Comparison of ENCODE assay signal across 15 cellular contexts in the genomic region with DNA sequence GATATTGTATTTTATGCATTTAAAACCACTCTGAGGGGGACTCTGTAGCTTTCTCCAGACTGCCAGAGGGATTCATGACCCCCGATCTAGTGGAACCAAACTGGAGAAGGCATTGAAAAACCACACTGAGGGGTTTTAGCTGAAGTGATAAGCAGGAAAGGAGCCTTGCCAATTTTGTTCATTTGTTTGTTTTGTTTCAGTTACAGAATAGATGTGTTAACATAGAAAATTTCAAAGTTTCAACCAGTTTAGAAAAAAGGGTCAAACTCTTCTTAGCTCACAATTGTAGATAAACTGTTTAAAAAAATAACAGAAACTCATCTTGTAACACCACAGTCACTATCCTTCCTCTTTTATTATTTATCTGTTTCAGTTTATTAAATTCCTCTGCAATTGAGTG. TPM values are rescaled to one million over a fixed set of nuclear protein-coding genes. Genes with fewer than 3 reads are reported as not detected.
DNase-seq lines count a peak whose midpoint lies in the region; ATAC-seq and TF ChIP-seq lines count a peak whose summit lies in the region.
"Had no signal": no experiment of that assay in that cellular context is flagged by ENCODE, and none has a peak within 500 bp of the region (broad histone marks: within the 10 kb centered on the region; RNA-seq: fewer than 3 reads in every experiment).

No MANE protein-coding gene starts in this region.

- H3K4me1 Mint-ChIP-seq in activated T-cell treated with anti-CD3 and anti-CD28 coated beads, Interleukin-2, amount 50 U/mL, for 24 hours (ENCODE audit: low read depth), result peaks cover 88% of the 10 kb centered on the region
- H3K4me1 Mint-ChIP-seq in activated naive CD8-positive, alpha-beta T cell treated with anti-CD3 and anti-CD28 coated beads for 36 hours, result peaks cover 82% of the 10 kb centered on the region

- peak overlapping the region; percentile 60 for H3K27ac Mint-ChIP-seq in activated T-cell treated with anti-CD3 and anti-CD28 coated beads, Interleukin-2, amount 50 U/mL, for 24 hours
- peak overlapping the region; percentile 62 for H3K27ac Mint-ChIP-seq in activated naive CD8-positive, alpha-beta T cell treated with anti-CD3 and anti-CD28 coated beads for 36 hours

- H3K27ac ChIP-seq in HEK293 (ENCODE audit: extremely low read depth, low read depth, low read length) (no peak overlapping the region), psoas muscle (peak overlapping the region; percentile 78)
- H3K27ac ChIP-seq: HL-60, SK-N-MC had no signal

- H3K9me3 ChIP-seq in HEK293 (ENCODE audit: control insufficient read depth, insufficient read depth, low read depth, low read length) (no peaks in the 10 kb centered on the region), psoas muscle (no peaks in the 10 kb centered on the region)
- H3K9me3 ChIP-seq: adrenal gland had no signal

- ATAC-seq in psoas muscle, result no peak
- no peak for ATAC-seq in HG02610 (IDR thresholded peaks at IDR 0.05; ENCODE audit: unreplicated experiment)
- no peak for ATAC-seq in GM18517 (IDR thresholded peaks at IDR 0.05; ENCODE audit: unreplicated experiment)
- no peak for ATAC-seq in HG02973 (IDR thresholded peaks at IDR 0.05; ENCODE audit: unreplicated experiment)

- TF ChIP-seq CTCF in HEK293 (tag by site-specific recombination; IDR thresholded peaks at IDR 0.05) (no peak), psoas muscle (IDR thresholded peaks at IDR 0.05) (no peak)

- H3K36me3 ChIP-seq in HEK293 (ENCODE audit: control insufficient read depth in 2 of 2, insufficient read depth in 1 of 2, low read length in 2 of 2), result no peaks in the 10 kb centered on the region
- no peaks in the 10 kb centered on the region for H3K36me3 ChIP-seq in psoas muscle (ENCODE audit: insufficient read depth in 1 of 2, low read depth in 1 of 2)
- H3K36me3 ChIP-seq: adrenal gland had no signal

- no peak overlapping the region for H3K4me3 Mint-ChIP-seq in activated T-cell treated with anti-CD3 and anti-CD28 coated beads, Interleukin-2, amount 50 U/mL, for 24 hours
- H3K4me3 Mint-ChIP-seq in activated naive CD8-positive, alpha-beta T cell treated with anti-CD3 and anti-CD28 coated beads for 36 hours, result no peak overlapping the region

- H3K27me3 ChIP-seq in psoas muscle (ENCODE audit: insufficient read depth in 3 of 3, low read length in 2 of 3), result no peaks in the 10 kb centered on the region
- H3K27me3 ChIP-seq: adrenal gland had no signal

- H3K9me3 Mint-ChIP-seq in activated T-cell treated with anti-CD3 and anti-CD28 coated beads, Interleukin-2, amount 50 U/mL, for 24 hours, result peaks cover 3% of the 10 kb centered on the region
- peaks cover 7% of the 10 kb centered on the region for H3K9me3 Mint-ChIP-seq in activated naive CD8-positive, alpha-beta T cell treated with anti-CD3 and anti-CD28 coated beads for 36 hours

- intact Hi-C loops in psoas muscle (cut with DNase I), result no loop called here

- no peak for DNase-seq in activated T-cell treated with anti-CD3 and anti-CD28 coated beads, Interleukin-2, amount 50 U/mL, for 24 hours
- DNase-seq in activated T-cell treated with anti-CD3 and anti-CD28 coated beads, Interleukin-2, amount 50 U/mL, for 48 hours, result no peak
- no peak for DNase-seq in activated naive CD8-positive, alpha-beta T cell treated with anti-CD3 and anti-CD28 coated beads for 36 hours
- no peak for DNase-seq in psoas muscle
- DNase-seq: activated CD4-positive, alpha-beta T cell treated with anti-CD3 and anti-CD28 coated beads for 48 hours; adrenal gland; AML-193; stimulated activated CD8-positive, alpha-beta memory T cell treated with anti-CD3 and anti-CD28 coated beads, Interleukin-4, amount 100 ng/mL, for 48 hours had no signal

- H3K27me3 Mint-ChIP-seq in activated T-cell treated with anti-CD3 and anti-CD28 coated beads, Interleukin-2, amount 50 U/mL, for 24 hours, result no peaks in the 10 kb centered on the region
- no peaks in the 10 kb centered on the region for H3K27me3 Mint-ChIP-seq in activated naive CD8-positive, alpha-beta T cell treated with anti-CD3 and anti-CD28 coated beads for 36 hours
- H3K27me3 Mint-ChIP-seq: progenitor cell of endocrine pancreas had no signal

- H3K4me1 ChIP-seq in HEK293 (ENCODE audit: control insufficient read depth, insufficient read depth, low read length) (peaks cover 45% of the 10 kb centered on the region), psoas muscle (peaks cover 86% of the 10 kb centered on the region)

- POLR2A ChIA-PET in HEK293 (lab: Yijun Ruan, JAX), result no interaction called here

- H3K4me3 ChIP-seq in HEK293 (ENCODE audit: low read depth, low read length) (no peak overlapping the region), psoas muscle (no peak overlapping the region)
- H3K4me3 ChIP-seq: adrenal gland had no signal

- H3K36me3 Mint-ChIP-seq in activated T-cell treated with anti-CD3 and anti-CD28 coated beads, Interleukin-2, amount 50 U/mL, for 24 hours (ENCODE audit: low read depth), result peaks cover 32% of the 10 kb centered on the region
- H3K36me3 Mint-ChIP-seq in activated naive CD8-positive, alpha-beta T cell treated with anti-CD3 and anti-CD28 coated beads for 36 hours, result peaks cover 37% of the 10 kb centered on the region

- 69 to 89% (median 76%) methylated on average over 1 of the region's 1 CpG for WGBS in psoas muscle, 3 donors

- CTCF ChIA-PET in HEK293 (lab: Yijun Ruan, JAX), result interaction anchor here (0.5 to 1.1 kb wide), 3 partner anchors 11 to 1332 kb away, joined by 3 read pairs; no protein-coding TSS in a partner anchor

TF ChIP-seq in HEK293, 187 proteins besides CTCF, POLR2A, EP300 and RAD21:
- TF ChIP-seq YY2 (tag by site-specific recombination; IDR thresholded peaks at IDR 0.05), result no peak
- TF ChIP-seq ZNF211 (tag by site-specific recombination; IDR thresholded peaks at IDR 0.05; ENCODE audit: low read depth), result no peak
- TF ChIP-seq, protein P1, sequence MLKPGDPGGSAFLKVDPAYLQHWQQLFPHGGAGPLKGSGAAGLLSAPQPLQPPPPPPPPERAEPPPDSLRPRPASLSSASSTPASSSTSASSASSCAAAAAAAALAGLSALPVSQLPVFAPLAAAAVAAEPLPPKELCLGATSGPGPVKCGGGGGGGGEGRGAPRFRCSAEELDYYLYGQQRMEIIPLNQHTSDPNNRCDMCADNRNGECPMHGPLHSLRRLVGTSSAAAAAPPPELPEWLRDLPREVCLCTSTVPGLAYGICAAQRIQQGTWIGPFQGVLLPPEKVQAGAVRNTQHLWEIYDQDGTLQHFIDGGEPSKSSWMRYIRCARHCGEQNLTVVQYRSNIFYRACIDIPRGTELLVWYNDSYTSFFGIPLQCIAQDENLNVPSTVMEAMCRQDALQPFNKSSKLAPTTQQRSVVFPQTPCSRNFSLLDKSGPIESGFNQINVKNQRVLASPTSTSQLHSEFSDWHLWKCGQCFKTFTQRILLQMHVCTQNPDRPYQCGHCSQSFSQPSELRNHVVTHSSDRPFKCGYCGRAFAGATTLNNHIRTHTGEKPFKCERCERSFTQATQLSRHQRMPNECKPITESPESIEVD (tag by site-specific recombination; IDR thresholded peaks at IDR 0.05), result peak; percentile 53

RNA-seq across cellular contexts. Expression of a gene that starts 19.8 kb away (rescaled TPM):
- 10 to 100 TPM; 55.5 to 56.1 TPM for total RNA-seq in activated naive CD8-positive, alpha-beta T cell treated with anti-CD3 and anti-CD28 coated beads for 36 hours
- 10 to 100 TPM; 44.3 to 72.2 (median 63.7) TPM for total RNA-seq in psoas muscle
- 10 to 100 TPM; 35.9 to 86.0 (median 54.4) TPM for polyA plus RNA-seq in psoas muscle
